20 cellular contexts compared by ENCODE assay signal in the genomic region with DNA sequence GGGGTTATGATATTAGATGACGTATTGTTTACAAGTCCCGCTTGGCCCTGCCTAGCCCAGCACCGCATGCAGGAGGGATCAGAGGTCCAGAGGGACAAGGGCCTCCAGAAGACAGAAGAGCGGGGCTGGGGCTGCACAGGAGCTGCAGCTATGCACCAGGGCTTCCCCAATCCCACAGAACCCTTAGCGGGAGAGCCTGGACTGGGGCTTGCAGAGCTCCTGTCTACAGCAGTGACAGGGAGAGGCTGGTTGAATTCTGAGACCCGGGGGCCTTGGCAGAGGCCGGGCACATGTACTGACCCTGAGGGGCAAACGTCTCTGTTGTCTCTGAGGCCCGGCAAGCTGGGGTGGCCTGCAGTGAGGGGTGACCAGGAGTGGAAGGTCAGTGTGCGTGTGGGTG. TPM values are rescaled to one million over a fixed set of nuclear protein-coding genes. Genes with fewer than 3 reads are reported as not detected.
"Had no signal": no experiment of that assay in that cellular context is flagged by ENCODE, and none has a peak within 500 bp of the region (broad histone marks: within the 10 kb centered on the region; RNA-seq: fewer than 3 reads in every experiment).

No MANE protein-coding gene starts in this region.

- H3K9me3 Mint-ChIP-seq: memory B cell; natural killer cell treated with Interleukin-12 subunit alpha and Interleukin-12 subunit beta and Interleukin-15 and Interleukin-18, amount 100 ng/mL, for 72 hours; T-helper 1 cell treated with Interleukin-12 subunit alpha and Interleukin-12 subunit beta and Interleukin-4 antibody, amounts not matched to agents 30 μg/mL and 1 μg/mL, for 36 hours; WTC11 had no signal

- H3K27me3 Mint-ChIP-seq: memory B cell; natural killer cell treated with Interleukin-12 subunit alpha and Interleukin-12 subunit beta and Interleukin-15 and Interleukin-18, amount 100 ng/mL, for 72 hours had no signal

- H3K27ac Mint-ChIP-seq: memory B cell; T-helper 1 cell treated with Interleukin-12 subunit alpha and Interleukin-12 subunit beta and Interleukin-4 antibody, amounts not matched to agents 30 μg/mL and 1 μg/mL, for 36 hours; WTC11 had no signal

- DNase-seq: activated CD4-positive, alpha-beta T cell treated with anti-CD3 and anti-CD28 coated beads, Interleukin-2, amount 50 U/mL, for 1 hour; activated naive CD4-positive, alpha-beta T cell treated with anti-CD3 and anti-CD28 coated beads, Interleukin-2, amount 50 U/mL, for 16 hours; adrenal gland; effector memory CD4-positive, alpha-beta T cell; gastrocnemius medialis; heart right ventricle; islet precursor cell; left ventricle myocardium inferior; sigmoid colon; stimulated activated CD4-positive, alpha-beta T cell treated with anti-CD3 and anti-CD28 coated beads, Interleukin-4, amount 100 ng/mL, for 1 hour; transverse colon had no signal

- H3K27ac ChIP-seq: epithelial cell of prostate, gastrocnemius medialis, left ventricle myocardium inferior, sigmoid colon had no signal

- H3K4me1 ChIP-seq: gastrocnemius medialis had no signal

- H3K4me3 ChIP-seq: adrenal gland, coronary artery, gastrocnemius medialis, heart right ventricle, left ventricle myocardium inferior, sigmoid colon, transverse colon had no signal

- H3K36me3 Mint-ChIP-seq: natural killer cell treated with Interleukin-12 subunit alpha and Interleukin-12 subunit beta and Interleukin-15 and Interleukin-18, amount 100 ng/mL, for 72 hours had no signal

- H3K4me3 Mint-ChIP-seq: memory B cell; T-helper 1 cell treated with Interleukin-12 subunit alpha and Interleukin-12 subunit beta and Interleukin-4 antibody, amounts not matched to agents 30 μg/mL and 1 μg/mL, for 36 hours; WTC11 had no signal

- H3K36me3 ChIP-seq: adrenal gland, gastrocnemius medialis, left ventricle myocardium inferior, transverse colon had no signal

- H3K27me3 ChIP-seq: adrenal gland, gastrocnemius medialis, heart right ventricle, sigmoid colon, transverse colon had no signal

- H3K9me3 ChIP-seq: adrenal gland, gastrocnemius medialis, heart right ventricle, left ventricle myocardium inferior, sigmoid colon, transverse colon had no signal

RNA-seq across cellular contexts. Expression of gene UPK3A, which starts 50.9 kb away (rescaled TPM):
- total RNA-seq: activated CD8-positive, alpha-beta memory T cell treated with anti-CD3 and anti-CD28 coated beads for 36 hours; adrenal gland; heart right ventricle; left ventricle myocardium inferior; natural killer cell treated with Interleukin-12 subunit alpha and Interleukin-12 subunit beta and Interleukin-15 and Interleukin-18, amount 100 ng/mL, for 72 hours; omental fat pad; pulmonary artery endothelial cell; sigmoid colon had no signal
